ENCODE assay signal across 2 cellular contexts in genomic region chr7:51308738-51309102, GRCh38.
TF ChIP-seq lines count a peak whose summit lies in the region.

No MANE protein-coding gene starts in this region.

TF ChIP-seq in GM23338, 12 proteins besides CTCF, POLR2A, EP300 and RAD21 (continued from another document):
- TF ChIP-seq STAT1 (IDR thresholded peaks at IDR 0.05; ENCODE audit: unreplicated experiment) (no peak), ZNF462 (CRISPR knock-in tag; IDR thresholded peaks at IDR 0.05) (no peak), NANOG (IDR thresholded peaks at IDR 0.05; ENCODE audit: borderline replicate concordance) (no peak), POLR2AphosphoS5 (IDR thresholded peaks at IDR 0.05; ENCODE audit: low read depth) (no peak), ZNF331 (CRISPR knock-in tag; IDR thresholded peaks at IDR 0.05; ENCODE audit: low read depth) (no peak), ETS1 (IDR thresholded peaks at IDR 0.05) (no peak), CREB1 (CRISPR knock-in tag; IDR thresholded peaks at IDR 0.05; ENCODE audit: low read depth) (no peak), REST (IDR thresholded peaks at IDR 0.05; ENCODE audit: unreplicated experiment) (no peak), EZH2 (IDR thresholded peaks at IDR 0.05; ENCODE audit: low read depth, unreplicated experiment) (no peak)

TF ChIP-seq in K562, 482 proteins besides CTCF, POLR2A, EP300 and RAD21 (continued from another document):
- no peak for TF ChIP-seq TBP (optimal IDR thresholded peaks at IDR 0.05; ENCODE audit: low read depth, low read length)
- peak; percentile 73; the same call in 1 of the 2 replicates for TF ChIP-seq GABPB1 (CRISPR knock-in tag; IDR thresholded peaks at IDR 0.05)
TF ChIP-seq in K562: peak in this region for 2.
